ENCODE assay signal across 2 cellular contexts in the genomic region with DNA sequence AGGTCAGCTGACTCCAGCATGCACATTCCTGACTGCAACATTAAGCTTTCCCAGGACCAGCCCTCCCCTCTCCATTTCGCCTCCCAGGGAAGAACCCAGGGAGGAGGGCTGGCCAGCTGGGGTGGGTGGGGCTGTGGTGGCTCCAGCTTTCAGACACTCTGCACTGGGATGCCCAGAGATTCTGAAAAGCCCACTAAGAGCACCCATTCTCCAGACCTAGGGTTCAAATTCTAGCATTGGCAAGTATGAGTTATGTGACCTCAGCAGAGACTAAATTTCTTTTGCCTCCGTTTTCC.
TF ChIP-seq lines count a peak whose summit lies in the region.

No MANE protein-coding gene starts in this region.

TF ChIP-seq in SK-N-SH, 30 proteins besides CTCF, POLR2A, EP300 and RAD21 (continued from another document):
- TF ChIP-seq, protein P1, sequence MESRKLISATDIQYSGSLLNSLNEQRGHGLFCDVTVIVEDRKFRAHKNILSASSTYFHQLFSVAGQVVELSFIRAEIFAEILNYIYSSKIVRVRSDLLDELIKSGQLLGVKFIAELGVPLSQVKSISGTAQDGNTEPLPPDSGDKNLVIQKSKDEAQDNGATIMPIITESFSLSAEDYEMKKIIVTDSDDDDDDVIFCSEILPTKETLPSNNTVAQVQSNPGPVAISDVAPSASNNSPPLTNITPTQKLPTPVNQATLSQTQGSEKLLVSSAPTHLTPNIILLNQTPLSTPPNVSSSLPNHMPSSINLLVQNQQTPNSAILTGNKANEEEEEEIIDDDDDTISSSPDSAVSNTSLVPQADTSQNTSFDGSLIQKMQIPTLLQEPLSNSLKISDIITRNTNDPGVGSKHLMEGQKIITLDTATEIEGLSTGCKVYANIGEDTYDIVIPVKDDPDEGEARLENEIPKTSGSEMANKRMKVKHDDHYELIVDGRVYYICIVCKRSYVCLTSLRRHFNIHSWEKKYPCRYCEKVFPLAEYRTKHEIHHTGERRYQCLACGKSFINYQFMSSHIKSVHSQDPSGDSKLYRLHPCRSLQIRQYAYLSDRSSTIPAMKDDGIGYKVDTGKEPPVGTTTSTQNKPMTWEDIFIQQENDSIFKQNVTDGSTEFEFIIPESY (IDR thresholded peaks at IDR 0.05; ENCODE audit: borderline replicate concordance, low read depth), result no peak
- no peak for TF ChIP-seq TEAD4 (IDR thresholded peaks at IDR 0.05; ENCODE audit: borderline replicate concordance, insufficient read depth)
- TF ChIP-seq NRF1 (IDR thresholded peaks at IDR 0.05; ENCODE audit: low read depth, low read length), result no peak
- TF ChIP-seq FOSL2 (IDR thresholded peaks at IDR 0.05; ENCODE audit: borderline replicate concordance, low read depth), result no peak
- no peak for TF ChIP-seq RXRA (IDR thresholded peaks at IDR 0.05; ENCODE audit: borderline replicate concordance, low read depth)
- TF ChIP-seq, protein P2, sequence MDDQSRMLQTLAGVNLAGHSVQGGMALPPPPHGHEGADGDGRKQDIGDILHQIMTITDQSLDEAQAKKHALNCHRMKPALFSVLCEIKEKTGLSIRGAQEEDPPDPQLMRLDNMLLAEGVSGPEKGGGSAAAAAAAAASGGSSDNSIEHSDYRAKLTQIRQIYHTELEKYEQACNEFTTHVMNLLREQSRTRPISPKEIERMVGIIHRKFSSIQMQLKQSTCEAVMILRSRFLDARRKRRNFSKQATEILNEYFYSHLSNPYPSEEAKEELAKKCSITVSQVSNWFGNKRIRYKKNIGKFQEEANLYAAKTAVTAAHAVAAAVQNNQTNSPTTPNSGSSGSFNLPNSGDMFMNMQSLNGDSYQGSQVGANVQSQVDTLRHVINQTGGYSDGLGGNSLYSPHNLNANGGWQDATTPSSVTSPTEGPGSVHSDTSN (IDR thresholded peaks at IDR 0.05), result no peak
- TF ChIP-seq, protein P3, sequence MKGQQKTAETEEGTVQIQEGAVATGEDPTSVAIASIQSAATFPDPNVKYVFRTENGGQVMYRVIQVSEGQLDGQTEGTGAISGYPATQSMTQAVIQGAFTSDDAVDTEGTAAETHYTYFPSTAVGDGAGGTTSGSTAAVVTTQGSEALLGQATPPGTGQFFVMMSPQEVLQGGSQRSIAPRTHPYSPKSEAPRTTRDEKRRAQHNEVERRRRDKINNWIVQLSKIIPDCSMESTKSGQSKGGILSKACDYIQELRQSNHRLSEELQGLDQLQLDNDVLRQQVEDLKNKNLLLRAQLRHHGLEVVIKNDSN (IDR thresholded peaks at IDR 0.05; ENCODE audit: borderline replicate concordance, low read depth), result no peak
- no peak for TF ChIP-seq GABPA (IDR thresholded peaks at IDR 0.05; ENCODE audit: low read depth)

TF ChIP-seq in SK-N-SH treated with all-trans-retinoic acid at 6 μM for 48 hours, 23 proteins besides CTCF, POLR2A, EP300 and RAD21 (continued from another document):
- TF ChIP-seq, protein P4, sequence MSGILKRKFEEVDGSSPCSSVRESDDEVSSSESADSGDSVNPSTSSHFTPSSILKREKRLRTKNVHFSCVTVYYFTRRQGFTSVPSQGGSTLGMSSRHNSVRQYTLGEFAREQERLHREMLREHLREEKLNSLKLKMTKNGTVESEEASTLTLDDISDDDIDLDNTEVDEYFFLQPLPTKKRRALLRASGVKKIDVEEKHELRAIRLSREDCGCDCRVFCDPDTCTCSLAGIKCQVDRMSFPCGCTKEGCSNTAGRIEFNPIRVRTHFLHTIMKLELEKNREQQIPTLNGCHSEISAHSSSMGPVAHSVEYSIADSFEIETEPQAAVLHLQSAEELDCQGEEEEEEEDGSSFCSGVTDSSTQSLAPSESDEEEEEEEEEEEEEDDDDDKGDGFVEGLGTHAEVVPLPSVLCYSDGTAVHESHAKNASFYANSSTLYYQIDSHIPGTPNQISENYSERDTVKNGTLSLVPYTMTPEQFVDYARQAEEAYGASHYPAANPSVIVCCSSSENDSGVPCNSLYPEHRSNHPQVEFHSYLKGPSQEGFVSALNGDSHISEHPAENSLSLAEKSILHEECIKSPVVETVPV (CRISPR knock-in tag; IDR thresholded peaks at IDR 0.05), result no peak
- TF ChIP-seq, protein P5, sequence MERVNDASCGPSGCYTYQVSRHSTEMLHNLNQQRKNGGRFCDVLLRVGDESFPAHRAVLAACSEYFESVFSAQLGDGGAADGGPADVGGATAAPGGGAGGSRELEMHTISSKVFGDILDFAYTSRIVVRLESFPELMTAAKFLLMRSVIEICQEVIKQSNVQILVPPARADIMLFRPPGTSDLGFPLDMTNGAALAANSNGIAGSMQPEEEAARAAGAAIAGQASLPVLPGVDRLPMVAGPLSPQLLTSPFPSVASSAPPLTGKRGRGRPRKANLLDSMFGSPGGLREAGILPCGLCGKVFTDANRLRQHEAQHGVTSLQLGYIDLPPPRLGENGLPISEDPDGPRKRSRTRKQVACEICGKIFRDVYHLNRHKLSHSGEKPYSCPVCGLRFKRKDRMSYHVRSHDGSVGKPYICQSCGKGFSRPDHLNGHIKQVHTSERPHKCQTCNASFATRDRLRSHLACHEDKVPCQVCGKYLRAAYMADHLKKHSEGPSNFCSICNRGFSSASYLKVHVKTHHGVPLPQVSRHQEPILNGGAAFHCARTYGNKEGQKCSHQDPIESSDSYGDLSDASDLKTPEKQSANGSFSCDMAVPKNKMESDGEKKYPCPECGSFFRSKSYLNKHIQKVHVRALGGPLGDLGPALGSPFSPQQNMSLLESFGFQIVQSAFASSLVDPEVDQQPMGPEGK (CRISPR knock-in tag; IDR thresholded peaks at IDR 0.05; ENCODE audit: borderline replicate concordance), result no peak
- TF ChIP-seq ZNF8 (CRISPR knock-in tag; IDR thresholded peaks at IDR 0.05), result no peak
- TF ChIP-seq PPARA (CRISPR knock-in tag; IDR thresholded peaks at IDR 0.05; ENCODE audit: borderline replicate concordance), result no peak
- TF ChIP-seq, protein P6, sequence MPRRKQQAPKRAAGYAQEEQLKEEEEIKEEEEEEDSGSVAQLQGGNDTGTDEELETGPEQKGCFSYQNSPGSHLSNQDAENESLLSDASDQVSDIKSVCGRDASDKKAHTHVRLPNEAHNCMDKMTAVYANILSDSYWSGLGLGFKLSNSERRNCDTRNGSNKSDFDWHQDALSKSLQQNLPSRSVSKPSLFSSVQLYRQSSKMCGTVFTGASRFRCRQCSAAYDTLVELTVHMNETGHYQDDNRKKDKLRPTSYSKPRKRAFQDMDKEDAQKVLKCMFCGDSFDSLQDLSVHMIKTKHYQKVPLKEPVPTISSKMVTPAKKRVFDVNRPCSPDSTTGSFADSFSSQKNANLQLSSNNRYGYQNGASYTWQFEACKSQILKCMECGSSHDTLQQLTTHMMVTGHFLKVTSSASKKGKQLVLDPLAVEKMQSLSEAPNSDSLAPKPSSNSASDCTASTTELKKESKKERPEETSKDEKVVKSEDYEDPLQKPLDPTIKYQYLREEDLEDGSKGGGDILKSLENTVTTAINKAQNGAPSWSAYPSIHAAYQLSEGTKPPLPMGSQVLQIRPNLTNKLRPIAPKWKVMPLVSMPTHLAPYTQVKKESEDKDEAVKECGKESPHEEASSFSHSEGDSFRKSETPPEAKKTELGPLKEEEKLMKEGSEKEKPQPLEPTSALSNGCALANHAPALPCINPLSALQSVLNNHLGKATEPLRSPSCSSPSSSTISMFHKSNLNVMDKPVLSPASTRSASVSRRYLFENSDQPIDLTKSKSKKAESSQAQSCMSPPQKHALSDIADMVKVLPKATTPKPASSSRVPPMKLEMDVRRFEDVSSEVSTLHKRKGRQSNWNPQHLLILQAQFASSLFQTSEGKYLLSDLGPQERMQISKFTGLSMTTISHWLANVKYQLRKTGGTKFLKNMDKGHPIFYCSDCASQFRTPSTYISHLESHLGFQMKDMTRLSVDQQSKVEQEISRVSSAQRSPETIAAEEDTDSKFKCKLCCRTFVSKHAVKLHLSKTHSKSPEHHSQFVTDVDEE (CRISPR knock-in tag; IDR thresholded peaks at IDR 0.05), result no peak
- TF ChIP-seq CSDC2 (CRISPR knock-in tag; IDR thresholded peaks at IDR 0.05), result no peak
- no peak for TF ChIP-seq ISL1 (CRISPR knock-in tag; IDR thresholded peaks at IDR 0.05)
- no peak for TF ChIP-seq TOX (CRISPR knock-in tag; IDR thresholded peaks at IDR 0.05; ENCODE audit: borderline replicate concordance)
- TF ChIP-seq, protein P7, sequence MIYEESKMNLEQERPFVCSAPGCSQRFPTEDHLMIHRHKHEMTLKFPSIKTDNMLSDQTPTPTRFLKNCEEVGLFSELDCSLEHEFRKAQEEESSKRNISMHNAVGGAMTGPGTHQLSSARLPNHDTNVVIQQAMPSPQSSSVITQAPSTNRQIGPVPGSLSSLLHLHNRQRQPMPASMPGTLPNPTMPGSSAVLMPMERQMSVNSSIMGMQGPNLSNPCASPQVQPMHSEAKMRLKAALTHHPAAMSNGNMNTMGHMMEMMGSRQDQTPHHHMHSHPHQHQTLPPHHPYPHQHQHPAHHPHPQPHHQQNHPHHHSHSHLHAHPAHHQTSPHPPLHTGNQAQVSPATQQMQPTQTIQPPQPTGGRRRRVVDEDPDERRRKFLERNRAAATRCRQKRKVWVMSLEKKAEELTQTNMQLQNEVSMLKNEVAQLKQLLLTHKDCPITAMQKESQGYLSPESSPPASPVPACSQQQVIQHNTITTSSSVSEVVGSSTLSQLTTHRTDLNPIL (CRISPR knock-in tag; IDR thresholded peaks at IDR 0.05; ENCODE audit: low read depth), result no peak
- TF ChIP-seq OSR1 (CRISPR knock-in tag; IDR thresholded peaks at IDR 0.05), result no peak
- TF ChIP-seq SNAI2 (CRISPR knock-in tag; IDR thresholded peaks at IDR 0.05), result no peak
- no peak for TF ChIP-seq ZNF70 (CRISPR knock-in tag; IDR thresholded peaks at IDR 0.05)
- TF ChIP-seq ZFP3 (CRISPR knock-in tag; IDR thresholded peaks at IDR 0.05), result no peak
- TF ChIP-seq, protein P8, sequence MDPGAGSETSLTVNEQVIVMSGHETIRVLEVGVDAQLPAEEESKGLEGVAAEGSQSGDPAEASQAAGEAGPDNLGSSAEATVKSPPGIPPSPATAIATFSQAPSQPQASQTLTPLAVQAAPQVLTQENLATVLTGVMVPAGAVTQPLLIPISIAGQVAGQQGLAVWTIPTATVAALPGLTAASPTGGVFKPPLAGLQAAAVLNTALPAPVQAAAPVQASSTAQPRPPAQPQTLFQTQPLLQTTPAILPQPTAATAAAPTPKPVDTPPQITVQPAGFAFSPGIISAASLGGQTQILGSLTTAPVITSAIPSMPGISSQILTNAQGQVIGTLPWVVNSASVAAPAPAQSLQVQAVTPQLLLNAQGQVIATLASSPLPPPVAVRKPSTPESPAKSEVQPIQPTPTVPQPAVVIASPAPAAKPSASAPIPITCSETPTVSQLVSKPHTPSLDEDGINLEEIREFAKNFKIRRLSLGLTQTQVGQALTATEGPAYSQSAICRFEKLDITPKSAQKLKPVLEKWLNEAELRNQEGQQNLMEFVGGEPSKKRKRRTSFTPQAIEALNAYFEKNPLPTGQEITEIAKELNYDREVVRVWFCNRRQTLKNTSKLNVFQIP (CRISPR knock-in tag; IDR thresholded peaks at IDR 0.05; ENCODE audit: borderline replicate concordance, low read depth), result no peak
- TF ChIP-seq TCF4 (CRISPR knock-in tag; IDR thresholded peaks at IDR 0.05; ENCODE audit: borderline replicate concordance), result no peak
- no peak for TF ChIP-seq ZNF565 (CRISPR knock-in tag; conservative IDR thresholded peaks at IDR 0.05; ENCODE audit: low read depth)
- no peak for TF ChIP-seq ZC3H10 (CRISPR knock-in tag; IDR thresholded peaks at IDR 0.05)
- no peak for TF ChIP-seq ZFP30 (CRISPR knock-in tag; IDR thresholded peaks at IDR 0.05)
- no peak for TF ChIP-seq RARB (CRISPR knock-in tag; IDR thresholded peaks at IDR 0.05)
